In the genomic region with DNA sequence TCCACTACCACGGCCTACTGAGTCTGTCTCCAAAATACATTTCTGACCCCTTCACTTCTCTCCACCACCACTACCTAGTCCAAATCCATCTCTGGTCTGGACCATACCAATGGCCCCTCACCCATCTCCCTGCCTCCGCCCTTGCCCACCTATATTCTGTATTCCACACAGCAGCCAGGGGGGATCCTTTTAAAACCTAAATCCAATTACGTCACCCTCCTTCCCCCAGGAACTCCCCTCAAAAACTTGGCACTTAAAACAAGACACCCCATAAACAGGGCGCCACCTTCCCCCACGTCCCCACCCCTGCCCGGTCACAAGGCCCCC, we compare ENCODE assay signal across 8 cellular contexts. TPM values are rescaled to one million over a fixed set of nuclear protein-coding genes. Genes with fewer than 3 reads are reported as not detected.
DNase-seq lines count a peak whose midpoint lies in the region; ATAC-seq and TF ChIP-seq lines count a peak whose summit lies in the region.

No MANE protein-coding gene starts in this region.

- peak overlapping the region; percentile 95 for H3K27ac Mint-ChIP-seq in activated T-helper 1 cell treated with anti-CD3 and anti-CD28 coated beads, Interleukin-12 subunit alpha, Interleukin-12 subunit beta, Interleukin-2, Interleukin-4 antibody, amounts not matched to agents 30 ng/mL and 10 ng/mL and 1 ng/mL, durations not matched to agents 14 hours and 24 hours and 36 hours
- peak overlapping the region; percentile 99 for H3K27ac Mint-ChIP-seq in stimulated activated effector memory CD8-positive, alpha-beta T cell treated with anti-CD3 and anti-CD28 coated beads, Interleukin-12 subunit alpha, Interleukin-12 subunit beta, amount 100 ng/mL, for 72 hours

- peaks cover 5% of the 10 kb centered on the region for H3K27me3 Mint-ChIP-seq in activated T-helper 1 cell treated with anti-CD3 and anti-CD28 coated beads, Interleukin-12 subunit alpha, Interleukin-12 subunit beta, Interleukin-2, Interleukin-4 antibody, amounts not matched to agents 30 ng/mL and 10 ng/mL and 1 ng/mL, durations not matched to agents 14 hours and 24 hours and 36 hours (ENCODE audit: insufficient read depth)

- H3K27ac ChIP-seq in HL-60 (replicated peaks): peak overlapping the region; percentile 84

- no peak for ATAC-seq in stimulated activated effector memory CD8-positive, alpha-beta T cell treated with anti-CD3 and anti-CD28 coated beads, Interleukin-12 subunit alpha, Interleukin-12 subunit beta, amount 100 ng/mL, for 72 hours
- no peak for ATAC-seq in HG03565 (IDR thresholded peaks at IDR 0.05; ENCODE audit: unreplicated experiment)
- ATAC-seq in HG03571 (IDR thresholded peaks at IDR 0.05; ENCODE audit: unreplicated experiment): no peak

- peaks cover 28% of the 10 kb centered on the region for H3K4me1 Mint-ChIP-seq in activated T-helper 1 cell treated with anti-CD3 and anti-CD28 coated beads, Interleukin-12 subunit alpha, Interleukin-12 subunit beta, Interleukin-2, Interleukin-4 antibody, amounts not matched to agents 30 ng/mL and 10 ng/mL and 1 ng/mL, durations not matched to agents 14 hours and 24 hours and 36 hours (ENCODE audit: low read depth)
- peaks cover 37% of the 10 kb centered on the region for H3K4me1 Mint-ChIP-seq in stimulated activated effector memory CD8-positive, alpha-beta T cell treated with anti-CD3 and anti-CD28 coated beads, Interleukin-12 subunit alpha, Interleukin-12 subunit beta, amount 100 ng/mL, for 72 hours

- TF ChIP-seq CTCF in HL-60 (IDR thresholded peaks at IDR 0.05; ENCODE audit: insufficient read depth, low read length): no peak

- H3K9me3 Mint-ChIP-seq in activated T-helper 1 cell treated with anti-CD3 and anti-CD28 coated beads, Interleukin-12 subunit alpha, Interleukin-12 subunit beta, Interleukin-2, Interleukin-4 antibody, amounts not matched to agents 30 ng/mL and 10 ng/mL and 1 ng/mL, durations not matched to agents 14 hours and 24 hours and 36 hours: no peaks in the 10 kb centered on the region
- H3K9me3 Mint-ChIP-seq in stimulated activated effector memory CD8-positive, alpha-beta T cell treated with anti-CD3 and anti-CD28 coated beads, Interleukin-12 subunit alpha, Interleukin-12 subunit beta, amount 100 ng/mL, for 72 hours: no peaks in the 10 kb centered on the region

- peak overlapping the region; percentile 93 for H3K4me3 ChIP-seq in HL-60 (replicated peaks; ENCODE audit: insufficient read depth, low read length)
- peak overlapping the region; percentile 95 for H3K4me3 ChIP-seq in iPS-15b (ENCODE audit: low read depth, low read length)

- H3K27me3 ChIP-seq in HL-60 (ENCODE audit: insufficient read depth, poor library complexity, severe bottlenecking) (peaks cover 2% of the 10 kb centered on the region), iPS-15b (ENCODE audit: control insufficient read depth, insufficient read depth, low read length) (no peaks in the 10 kb centered on the region)

- no peaks in the 10 kb centered on the region for H3K9me3 ChIP-seq in iPS-15b (ENCODE audit: control insufficient read depth, insufficient read depth, low read length)

- H3K36me3 Mint-ChIP-seq in activated T-helper 1 cell treated with anti-CD3 and anti-CD28 coated beads, Interleukin-12 subunit alpha, Interleukin-12 subunit beta, Interleukin-2, Interleukin-4 antibody, amounts not matched to agents 30 ng/mL and 10 ng/mL and 1 ng/mL, durations not matched to agents 14 hours and 24 hours and 36 hours (ENCODE audit: low read depth): peaks cover 34% of the 10 kb centered on the region
- peaks cover 49% of the 10 kb centered on the region for H3K36me3 Mint-ChIP-seq in stimulated activated effector memory CD8-positive, alpha-beta T cell treated with anti-CD3 and anti-CD28 coated beads, Interleukin-12 subunit alpha, Interleukin-12 subunit beta, amount 100 ng/mL, for 72 hours

- H3K36me3 ChIP-seq in iPS-15b (ENCODE audit: control insufficient read depth, insufficient read depth, low read length): peaks cover 23% of the 10 kb centered on the region

- H3K4me3 Mint-ChIP-seq in activated T-helper 1 cell treated with anti-CD3 and anti-CD28 coated beads, Interleukin-12 subunit alpha, Interleukin-12 subunit beta, Interleukin-2, Interleukin-4 antibody, amounts not matched to agents 30 ng/mL and 10 ng/mL and 1 ng/mL, durations not matched to agents 14 hours and 24 hours and 36 hours: peak overlapping the region; percentile 97
- peak overlapping the region; percentile 97 for H3K4me3 Mint-ChIP-seq in stimulated activated effector memory CD8-positive, alpha-beta T cell treated with anti-CD3 and anti-CD28 coated beads, Interleukin-12 subunit alpha, Interleukin-12 subunit beta, amount 100 ng/mL, for 72 hours

- peaks cover 4% of the 10 kb centered on the region for H3K4me1 ChIP-seq in iPS-15b (ENCODE audit: control insufficient read depth, insufficient read depth, low read length)

- DNase-seq in HL-60 (ENCODE audit: low read depth in 1 of 2, low spot score in 1 of 2): no peak
- no peak for DNase-seq in activated T-helper 1 cell treated with anti-CD3 and anti-CD28 coated beads, Interleukin-12 subunit alpha, Interleukin-12 subunit beta, Interleukin-2, Interleukin-4 antibody, amounts not matched to agents 30 ng/mL and 10 ng/mL and 1 ng/mL, durations not matched to agents 14 hours and 24 hours and 36 hours (ENCODE audit: low spot score)
- DNase-seq in stimulated activated effector memory CD8-positive, alpha-beta T cell treated with anti-CD3 and anti-CD28 coated beads, Interleukin-12 subunit alpha, Interleukin-12 subunit beta, amount 100 ng/mL, for 72 hours (ENCODE audit: low spot score in 2 of 2): no peak
- no peak for DNase-seq in HK-2 (ENCODE audit: unreplicated experiment)
- no peak for DNase-seq in stimulated activated CD4-positive, alpha-beta T cell treated with anti-CD3 and anti-CD28 coated beads, Interleukin-1b, Interleukin-23, amount 100 ng/mL, for 48 hours

- intact Hi-C loops in activated T-helper 1 cell treated with anti-CD3 and anti-CD28 coated beads, Interleukin-12 subunit alpha, Interleukin-12 subunit beta, Interleukin-2, Interleukin-4 antibody, amounts not matched to agents 30 ng/mL and 10 ng/mL and 1 ng/mL, durations not matched to agents 14 hours and 24 hours and 36 hours (cut with micrococcal nuclease): loop anchor here (5.0 kb wide), 4 partner anchors 229 to 1861 kb away; a partner anchor contains a TSS

- peak overlapping the region; percentile 86 for H3K9ac ChIP-seq in iPS-15b (ENCODE audit: low read depth, low read length)

RNA-seq across cellular contexts. Expression of a gene that starts 0.7 kb away (rescaled TPM):
- total RNA-seq in activated T-helper 1 cell treated with anti-CD3 and anti-CD28 coated beads, Interleukin-12 subunit alpha, Interleukin-12 subunit beta, Interleukin-2, Interleukin-4 antibody, amounts not matched to agents 30 ng/mL and 10 ng/mL and 1 ng/mL, durations not matched to agents 14 hours and 24 hours and 36 hours: 20.0 and 20.5 TPM in 2 replicates

RNA-seq across cellular contexts. Expression of a gene that starts 16.8 kb away (rescaled TPM):
- total RNA-seq in activated T-helper 1 cell treated with anti-CD3 and anti-CD28 coated beads, Interleukin-12 subunit alpha, Interleukin-12 subunit beta, Interleukin-2, Interleukin-4 antibody, amounts not matched to agents 30 ng/mL and 10 ng/mL and 1 ng/mL, durations not matched to agents 14 hours and 24 hours and 36 hours: not detected in 2 replicates

RNA-seq across cellular contexts. Expression of a gene that starts 59.1 kb away (rescaled TPM):
- not detected in 2 replicates for total RNA-seq in activated T-helper 1 cell treated with anti-CD3 and anti-CD28 coated beads, Interleukin-12 subunit alpha, Interleukin-12 subunit beta, Interleukin-2, Interleukin-4 antibody, amounts not matched to agents 30 ng/mL and 10 ng/mL and 1 ng/mL, durations not matched to agents 14 hours and 24 hours and 36 hours
